In the genomic region with DNA sequence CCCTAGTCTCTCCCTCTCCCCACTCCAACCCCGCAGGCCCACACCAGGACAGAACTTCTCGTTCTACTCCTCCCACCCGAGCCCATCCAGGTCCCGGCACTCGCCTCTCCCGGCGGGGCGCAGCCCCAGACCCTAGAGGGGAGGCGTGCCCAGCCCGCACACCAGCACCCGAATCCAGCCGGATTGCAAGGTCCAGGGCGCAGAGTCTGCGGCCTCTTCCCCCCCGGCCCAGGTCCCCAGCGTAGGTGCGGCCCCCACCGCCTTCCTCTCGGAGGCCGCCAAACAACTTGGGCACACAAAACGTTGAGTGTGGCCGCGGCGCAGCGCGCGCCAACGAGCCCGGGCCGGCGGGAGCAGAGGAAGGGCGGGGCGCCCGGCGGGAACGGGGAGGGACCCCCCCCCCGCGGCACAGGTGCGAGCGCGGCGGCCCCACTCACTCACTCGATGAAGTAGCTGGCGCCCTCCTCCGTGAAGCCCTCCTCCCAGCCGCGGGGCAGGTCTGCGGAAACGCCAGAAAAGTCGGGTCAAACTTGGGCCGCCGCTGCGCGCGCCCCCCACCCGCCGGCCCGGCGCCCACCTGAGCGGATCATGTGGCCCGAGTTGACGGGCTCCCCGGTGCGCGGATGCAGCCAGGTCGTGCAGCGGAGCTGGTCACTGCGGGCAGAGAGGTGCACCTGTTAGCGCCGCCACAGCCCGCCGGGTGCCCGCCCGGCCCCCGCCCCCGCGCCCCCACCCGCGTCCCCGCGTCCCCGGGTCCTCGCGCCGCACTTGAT, we compare ENCODE assay signal across 8 cellular contexts. TPM values are rescaled to one million over a fixed set of nuclear protein-coding genes. Genes with fewer than 3 reads are reported as not detected.
A peak's percentile ranks its signal among the peaks of the same experiment; 100 is the strongest.
DNase-seq lines count a peak whose midpoint lies in the region; ATAC-seq and TF ChIP-seq lines count a peak whose summit lies in the region.

No MANE protein-coding gene starts in this region.

- H3K4ac ChIP-seq in mesenchymal stem cell (ENCODE audit: low read depth in 1 of 2, low read length in 2 of 2), result no peak overlapping the region

- H3K18ac ChIP-seq in mesenchymal stem cell (ENCODE audit: low read depth in 1 of 2, low read length in 2 of 2), result no peak overlapping the region

- intact Hi-C loops in thyroid gland (cut with DNase I), result loop anchor here (10.0 kb wide), 2 partner anchors 61 to 69 kb away; a partner anchor contains a TSS

- no peak for ATAC-seq in GM21576 (IDR thresholded peaks at IDR 0.05; ENCODE audit: unreplicated experiment)

- TF ChIP-seq CTCF in RWPE1 (conservative IDR thresholded peaks at IDR 0.05; ENCODE audit: low read depth) (no peak), coronary artery (IDR thresholded peaks at IDR 0.05) (no peak), thyroid gland (IDR thresholded peaks at IDR 0.05) (no peak)

- H2AFZ ChIP-seq in mesenchymal stem cell (ENCODE audit: low read depth, low read length), result no peak overlapping the region

- H3K36me3 ChIP-seq in mesenchymal stem cell (ENCODE audit: control insufficient read depth in 1 of 2, insufficient read depth in 2 of 2, low read depth in 1 of 2, low read length in 2 of 2), result no peaks in the 10 kb centered on the region
- H3K36me3 ChIP-seq in thyroid gland, result no peaks in the 10 kb centered on the region

- H2BK120ac ChIP-seq in mesenchymal stem cell (ENCODE audit: low read depth, low read length), result no peak overlapping the region

- H4K8ac ChIP-seq in mesenchymal stem cell (ENCODE audit: low read length), result no peak overlapping the region

- peak; percentile 59 to 82 (median 77) for DNase-seq in NCI-H1417 (lab: John Stamatoyannopoulos, UW)
- DNase-seq in NCI-H1417 treated with DMSO at 0.1 percent for 48 hours (lab: John Stamatoyannopoulos, UW), result no peak
- DNase-seq in RWPE1 (ENCODE audit: low spot score), result peak; percentile 16
- DNase-seq in coronary artery (ENCODE audit: low spot score), result no peak
- no peak for DNase-seq in mesenchymal stem cell
- DNase-seq in thyroid gland, result peak; percentile 29 to 33
- no peak for DNase-seq in dedifferentiated amniotic fluid mesenchymal stem cell (ENCODE audit: extremely low spot score)

- peak overlapping the region; percentile 98 for H3K4me2 ChIP-seq in mesenchymal stem cell (ENCODE audit: low read length, poor library complexity, severe bottlenecking)

- H3K9me3 ChIP-seq in mesenchymal stem cell (ENCODE audit: control insufficient read depth, low read length) (no peaks in the 10 kb centered on the region), thyroid gland (no peaks in the 10 kb centered on the region)

- WGBS in mesenchymal stem cell, result 1% methylated on average over 56 of the region's 85 CpGs
- WGBS in thyroid gland, 2 donors, result 0 to 1% methylated on average over 18 to 34 of the region's 85 CpGs

- H3K4me3 ChIP-seq in coronary artery, result peak overlapping the region; percentile 88
- peak overlapping the region; percentile 69 to 74 for H3K4me3 ChIP-seq in mesenchymal stem cell (ENCODE audit: insufficient read depth in 1 of 2, low read depth in 1 of 2, low read length in 2 of 2)
- peak overlapping the region; percentile 22 to 90 (median 61) for H3K4me3 ChIP-seq in thyroid gland (replicated peaks in 1 of 3)

- no peak overlapping the region for H2AK5ac ChIP-seq in mesenchymal stem cell (ENCODE audit: low read length, severe bottlenecking)

- H2BK5ac ChIP-seq in mesenchymal stem cell (ENCODE audit: low read depth, low read length, poor library complexity, severe bottlenecking), result no peak overlapping the region

- H3K14ac ChIP-seq in mesenchymal stem cell (ENCODE audit: low read length in 2 of 2), result no peak overlapping the region

- no peak overlapping the region for H4K91ac ChIP-seq in mesenchymal stem cell (ENCODE audit: low read length)

- H3K27me3 ChIP-seq in mesenchymal stem cell (ENCODE audit: control insufficient read depth in 1 of 2, insufficient read depth in 1 of 2, low read length in 2 of 2) (peaks cover 0 to 46% of the 10 kb centered on the region in 2 experiments), thyroid gland (no peaks in the 10 kb centered on the region)

- H3K23ac ChIP-seq in mesenchymal stem cell (ENCODE audit: low read length in 2 of 2), result no peak overlapping the region

- TF ChIP-seq POLR2A in thyroid gland (IDR thresholded peaks at IDR 0.05), result no peak

- H2BK12ac ChIP-seq in mesenchymal stem cell (ENCODE audit: low read length in 2 of 2), result no peak overlapping the region

- H2BK15ac ChIP-seq in mesenchymal stem cell (ENCODE audit: low read depth, poor library complexity, severe bottlenecking), result no peak overlapping the region

- H3K9ac ChIP-seq in mesenchymal stem cell (ENCODE audit: low read length), result no peak overlapping the region

- H3K27ac ChIP-seq in RWPE1, result peak overlapping the region; percentile 55
- peak overlapping the region; percentile 33 to 78 for H3K27ac ChIP-seq in coronary artery
- no peak overlapping the region for H3K27ac ChIP-seq in mesenchymal stem cell (ENCODE audit: low read length, poor library complexity, severe bottlenecking)
- peak overlapping the region in 2 of 3 donors; percentile 37 to 62 for H3K27ac ChIP-seq in thyroid gland

- POLR2A ChIA-PET in RWPE1 (lab: Yijun Ruan, JAX; ENCODE audit: low non-redundant PET), result no interaction called here

- CTCF ChIA-PET in RWPE1 (lab: Yijun Ruan, JAX), result interaction anchor here (0.6 kb wide), 2 partner anchors 58 to 1766 kb away, joined by 3 to 5 read pairs; no protein-coding TSS in a partner anchor

- H3K4me1 ChIP-seq in mesenchymal stem cell (ENCODE audit: control insufficient read depth, insufficient read depth, low read depth, low read length), result peaks cover 15% of the 10 kb centered on the region
- H3K4me1 ChIP-seq in thyroid gland, result no peaks in the 10 kb centered on the region

- H3K79me1 ChIP-seq in mesenchymal stem cell (replicated peaks; ENCODE audit: low read length, poor library complexity, severe bottlenecking), result peaks cover 11% of the 10 kb centered on the region

RNA-seq across cellular contexts. Expression of a gene that starts 0.5 kb away (rescaled TPM):
- 0.52 TPM for polyA plus RNA-seq in mesenchymal stem cell (2013, experiment 1 of 2)
- 0.56 TPM for polyA plus RNA-seq in mesenchymal stem cell (2013, experiment 2 of 2)
- 10 to 100 TPM; 22.5 to 29.0 (median 23.4) TPM for total RNA-seq in thyroid gland

Comparison
In these comparisons a context has a peak if more than half of its experiments do, and no peak if none do; other contexts are left out.
1. DNase-seq: peak in NCI-H1417 (3 of 3), RWPE1 (single experiment) and thyroid gland (2 of 2); none in NCI-H1417 treated with DMSO at 0.1 percent for 48 hours (single experiment), coronary artery (single experiment), mesenchymal stem cell (single experiment) and dedifferentiated amniotic fluid mesenchymal stem cell (single experiment).
2. Peak in every context shown above with its lines, with median percentiles within 50 percentile points of each other: H3K4me3 ChIP-seq.